ENCODE assay signal across 9 cellular contexts in the genomic region with DNA sequence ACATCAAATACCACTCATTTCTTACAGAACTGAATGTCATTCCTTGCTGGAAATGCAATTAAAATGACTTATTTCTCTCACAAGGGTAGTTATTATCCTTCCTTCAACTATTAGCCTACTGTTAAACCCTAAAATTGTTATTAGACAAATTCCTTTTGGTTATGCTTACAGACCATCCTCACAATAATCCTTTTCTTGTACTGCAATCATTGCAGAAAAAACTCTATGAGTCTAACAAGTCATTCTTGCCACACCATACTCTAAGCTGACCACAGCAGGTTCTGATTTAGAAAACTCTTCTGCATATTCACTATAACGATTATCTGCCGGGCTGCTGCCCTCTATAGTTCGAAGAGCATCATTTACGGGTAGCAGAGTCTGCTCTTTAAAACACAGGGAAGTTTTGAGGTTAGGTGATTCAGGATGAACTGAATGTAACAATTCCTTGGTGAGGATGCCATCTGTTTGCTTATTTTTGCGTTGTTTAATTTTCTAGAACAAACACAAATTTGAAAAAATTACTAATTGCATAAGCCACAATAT. TPM values are rescaled to one million over a fixed set of nuclear protein-coding genes. Genes with fewer than 3 reads are reported as not detected.
DNase-seq lines count a peak whose midpoint lies in the region; ATAC-seq and TF ChIP-seq lines count a peak whose summit lies in the region.
"Had no signal": no experiment of that assay in that cellular context is flagged by ENCODE, and none has a peak within 500 bp of the region (broad histone marks: within the 10 kb centered on the region; RNA-seq: fewer than 3 reads in every experiment).

No MANE protein-coding gene starts in this region.

- ATAC-seq in GM21529 (IDR thresholded peaks at IDR 0.05; ENCODE audit: unreplicated experiment): peak; percentile 89
- ATAC-seq in HG03280 (IDR thresholded peaks at IDR 0.05; ENCODE audit: unreplicated experiment): no peak

- H3K4me1 ChIP-seq in Caco-2 (peaks cover 16% of the 10 kb centered on the region; the same call in 1 of the 2 replicates), ovary (ENCODE audit: insufficient read depth) (no peaks in the 10 kb centered on the region)

- no peak overlapping the region for H3K4me3 Mint-ChIP-seq in Caco-2 (ENCODE audit: unreplicated experiment)

- DNase-seq in Caco-2 (peak in 1 of 2 experiments; percentile 33), NCI-H524 treated with DMSO at 0.1 percent for 48 hours (lab: John Stamatoyannopoulos, UW) (peak; percentile 52), epidermal melanocyte (ENCODE audit: insufficient read length, low spot score) (peak; percentile 23), renal cortical epithelial cell (ENCODE audit: low read depth) (peak; percentile 60), ovary (no peak), ecto neural progenitor cell (ENCODE audit: low spot score) (no peak)

- peaks cover 8% of the 10 kb centered on the region for H3K36me3 Mint-ChIP-seq in Caco-2 (ENCODE audit: insufficient read depth, unreplicated experiment)

- H3K9me3 ChIP-seq in Caco-2 (no peaks in the 10 kb centered on the region), ovary (no peaks in the 10 kb centered on the region)

- BruUV-seq in Caco-2 (replicated peaks; lab: Mats Ljungman, UMichigan): no TSS peak

- no peak for TF ChIP-seq EP300 in ovary (IDR thresholded peaks at IDR 0.05)

- no peaks in the 10 kb centered on the region for H3K9me3 Mint-ChIP-seq in Caco-2 (ENCODE audit: unreplicated experiment)

- peaks cover 4% of the 10 kb centered on the region for H3K4me1 Mint-ChIP-seq in Caco-2 (ENCODE audit: low read depth, unreplicated experiment)

- TF ChIP-seq CTCF in Caco-2 (IDR thresholded peaks at IDR 0.05; ENCODE audit: insufficient read depth in 1 of 2, low read depth in 1 of 2, low read length in 1 of 2, severe bottlenecking in 1 of 2, unreplicated experiment in 1 of 2) (peak; percentile 27 to 61), ovary (IDR thresholded peaks at IDR 0.05) (no peak)

- WGBS in ovary, 3 donors: 18 to 23% (median 23%) methylated on average over 5 of the region's 5 CpGs

- H3K36me3 ChIP-seq in Caco-2 (ENCODE audit: control insufficient read depth, insufficient read depth, low read length) (no peaks in the 10 kb centered on the region), ovary (no peaks in the 10 kb centered on the region)

- no peak for TF ChIP-seq POLR2A in ovary (IDR thresholded peaks at IDR 0.05)

- no peak overlapping the region for H3K4me3 ChIP-seq in Caco-2 (ENCODE audit: low read depth, low read length)
- H3K4me3 ChIP-seq in ovary: no peak overlapping the region
- H3K4me3 ChIP-seq: lung had no signal

- H3K27ac ChIP-seq in ovary: no peak overlapping the region

- H3K27me3 Mint-ChIP-seq in Caco-2 (ENCODE audit: insufficient read depth, unreplicated experiment): no peaks in the 10 kb centered on the region

- POLR2A ChIA-PET in Caco-2 (lab: Charles Lee): no interaction called here

- intact Hi-C loops in Caco-2 (cut with micrococcal nuclease; ENCODE audit: unreplicated experiment): no loop called here
- intact Hi-C loops in ovary (cut with DNase I): no loop called here

- CTCF ChIA-PET in Caco-2 (lab: Charles Lee): no interaction called here

- H3K27me3 ChIP-seq in Caco-2 (replicated peaks; ENCODE audit: control insufficient read depth, insufficient read depth, low read length): no peaks in the 10 kb centered on the region
- no peaks in the 10 kb centered on the region for H3K27me3 ChIP-seq in ovary

- H3K27ac Mint-ChIP-seq in Caco-2 (ENCODE audit: unreplicated experiment): no peak overlapping the region

RNA-seq across cellular contexts. Expression of a gene that starts 38.2 kb away (rescaled TPM):
- 12.7 and 13.0 TPM in 2 replicates for total RNA-seq in Caco-2 (2022)
- total RNA-seq in renal cortical epithelial cell: 25.3 and 43.9 TPM in 2 replicates
- 10 to 100 TPM; 12.2 to 18.0 (median 13.7) TPM for total RNA-seq in ovary
- 10 to 100 TPM in 1 of 2 donors, 1 to 10 TPM in 1; 7.3 to 13.9 TPM for polyA plus RNA-seq in ovary

RNA-seq across cellular contexts. Expression of a gene that starts 52.4 kb away (rescaled TPM):
- total RNA-seq in Caco-2 (2022) (60.4 and 66.4 TPM in 2 replicates), renal cortical epithelial cell (60.9 and 86.1 TPM in 2 replicates), ovary (10 to 100 TPM; 38.3 to 57.0 (median 44.6) TPM)
- polyA plus RNA-seq in ovary: 10 to 100 TPM; 15.3 to 21.8 TPM

Comparison
In these comparisons a context has a peak if more than half of its experiments do, and no peak if none do; other contexts are left out.
1. DNase-seq: peak in NCI-H524 treated with DMSO at 0.1 percent for 48 hours (single experiment), epidermal melanocyte (single experiment) and renal cortical epithelial cell (single experiment); none in ovary (0 of 5) and ecto neural progenitor cell (single experiment).
2. CTCF ChIP-seq: peak in Caco-2 (2 of 2); none in ovary (0 of 3).